1 cellular context compared by ENCODE assay signal in genomic region chr2:134391751-134392160, GRCh38.
A peak's percentile ranks its signal among the peaks of the same experiment; 100 is the strongest.
TF ChIP-seq lines count a peak whose summit lies in the region.

No MANE protein-coding gene starts in this region.

TF ChIP-seq in GM12878, 131 proteins besides CTCF, POLR2A, EP300 and RAD21 (continued from another document and continues in another):
- TF ChIP-seq REST (IDR thresholded peaks at IDR 0.05; ENCODE audit: low read depth, low read length) = no peak
- no peak for TF ChIP-seq KAT2A (conservative IDR thresholded peaks at IDR 0.05; ENCODE audit: control insufficient read depth, low read depth, low read length)
- no peak for TF ChIP-seq RELA (IDR thresholded peaks at IDR 0.05; ENCODE audit: borderline replicate concordance, partially characterized antibody)
- TF ChIP-seq, protein P1, sequence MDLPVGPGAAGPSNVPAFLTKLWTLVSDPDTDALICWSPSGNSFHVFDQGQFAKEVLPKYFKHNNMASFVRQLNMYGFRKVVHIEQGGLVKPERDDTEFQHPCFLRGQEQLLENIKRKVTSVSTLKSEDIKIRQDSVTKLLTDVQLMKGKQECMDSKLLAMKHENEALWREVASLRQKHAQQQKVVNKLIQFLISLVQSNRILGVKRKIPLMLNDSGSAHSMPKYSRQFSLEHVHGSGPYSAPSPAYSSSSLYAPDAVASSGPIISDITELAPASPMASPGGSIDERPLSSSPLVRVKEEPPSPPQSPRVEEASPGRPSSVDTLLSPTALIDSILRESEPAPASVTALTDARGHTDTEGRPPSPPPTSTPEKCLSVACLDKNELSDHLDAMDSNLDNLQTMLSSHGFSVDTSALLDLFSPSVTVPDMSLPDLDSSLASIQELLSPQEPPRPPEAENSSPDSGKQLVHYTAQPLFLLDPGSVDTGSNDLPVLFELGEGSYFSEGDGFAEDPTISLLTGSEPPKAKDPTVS (IDR thresholded peaks at IDR 0.05; ENCODE audit: low read depth, low read length) = no peak
- peak; percentile 55 for TF ChIP-seq JUNB (IDR thresholded peaks at IDR 0.05)
- peak; percentile 38 for TF ChIP-seq MEF2B (IDR thresholded peaks at IDR 0.05; ENCODE audit: partially characterized antibody, poor library complexity, severe bottlenecking)
- no peak for TF ChIP-seq RCOR1 (conservative IDR thresholded peaks at IDR 0.05; ENCODE audit: low read depth, low read length)
- TF ChIP-seq CHD2 (IDR thresholded peaks at IDR 0.05; ENCODE audit: borderline replicate concordance, low read depth, low read length) = no peak
- TF ChIP-seq FOXK2 (IDR thresholded peaks at IDR 0.05) = no peak
- TF ChIP-seq POLR2AphosphoS5 (IDR thresholded peaks at IDR 0.05; ENCODE audit: low read length) = no peak
- TF ChIP-seq RAD51 (IDR thresholded peaks at IDR 0.05) = no peak
- TF ChIP-seq, protein P2, sequence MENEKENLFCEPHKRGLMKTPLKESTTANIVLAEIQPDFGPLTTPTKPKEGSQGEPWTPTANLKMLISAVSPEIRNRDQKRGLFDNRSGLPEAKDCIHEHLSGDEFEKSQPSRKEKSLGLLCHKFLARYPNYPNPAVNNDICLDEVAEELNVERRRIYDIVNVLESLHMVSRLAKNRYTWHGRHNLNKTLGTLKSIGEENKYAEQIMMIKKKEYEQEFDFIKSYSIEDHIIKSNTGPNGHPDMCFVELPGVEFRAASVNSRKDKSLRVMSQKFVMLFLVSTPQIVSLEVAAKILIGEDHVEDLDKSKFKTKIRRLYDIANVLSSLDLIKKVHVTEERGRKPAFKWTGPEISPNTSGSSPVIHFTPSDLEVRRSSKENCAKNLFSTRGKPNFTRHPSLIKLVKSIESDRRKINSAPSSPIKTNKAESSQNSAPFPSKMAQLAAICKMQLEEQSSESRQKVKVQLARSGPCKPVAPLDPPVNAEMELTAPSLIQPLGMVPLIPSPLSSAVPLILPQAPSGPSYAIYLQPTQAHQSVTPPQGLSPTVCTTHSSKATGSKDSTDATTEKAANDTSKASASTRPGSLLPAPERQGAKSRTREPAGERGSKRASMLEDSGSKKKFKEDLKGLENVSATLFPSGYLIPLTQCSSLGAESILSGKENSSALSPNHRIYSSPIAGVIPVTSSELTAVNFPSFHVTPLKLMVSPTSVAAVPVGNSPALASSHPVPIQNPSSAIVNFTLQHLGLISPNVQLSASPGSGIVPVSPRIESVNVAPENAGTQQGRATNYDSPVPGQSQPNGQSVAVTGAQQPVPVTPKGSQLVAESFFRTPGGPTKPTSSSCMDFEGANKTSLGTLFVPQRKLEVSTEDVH (IDR thresholded peaks at IDR 0.05; ENCODE audit: low read depth, partially characterized antibody) = no peak
- no peak for TF ChIP-seq PKNOX1 (IDR thresholded peaks at IDR 0.05)
- no peak for TF ChIP-seq RB1 (IDR thresholded peaks at IDR 0.05; ENCODE audit: borderline replicate concordance)
- TF ChIP-seq NRF1 (conservative IDR thresholded peaks at IDR 0.05; ENCODE audit: low read depth, low read length) = no peak
- no peak for TF ChIP-seq HCFC1 (IDR thresholded peaks at IDR 0.05; ENCODE audit: low read length)
- TF ChIP-seq ZNF207 (IDR thresholded peaks at IDR 0.05; ENCODE audit: borderline replicate concordance) = no peak
- TF ChIP-seq MEF2A (IDR thresholded peaks at IDR 0.05; ENCODE audit: insufficient read depth, low read depth, low read length) = no peak
- no peak for TF ChIP-seq YY1 (IDR thresholded peaks at IDR 0.05; ENCODE audit: low read depth, low read length)
- TF ChIP-seq, protein P3, sequence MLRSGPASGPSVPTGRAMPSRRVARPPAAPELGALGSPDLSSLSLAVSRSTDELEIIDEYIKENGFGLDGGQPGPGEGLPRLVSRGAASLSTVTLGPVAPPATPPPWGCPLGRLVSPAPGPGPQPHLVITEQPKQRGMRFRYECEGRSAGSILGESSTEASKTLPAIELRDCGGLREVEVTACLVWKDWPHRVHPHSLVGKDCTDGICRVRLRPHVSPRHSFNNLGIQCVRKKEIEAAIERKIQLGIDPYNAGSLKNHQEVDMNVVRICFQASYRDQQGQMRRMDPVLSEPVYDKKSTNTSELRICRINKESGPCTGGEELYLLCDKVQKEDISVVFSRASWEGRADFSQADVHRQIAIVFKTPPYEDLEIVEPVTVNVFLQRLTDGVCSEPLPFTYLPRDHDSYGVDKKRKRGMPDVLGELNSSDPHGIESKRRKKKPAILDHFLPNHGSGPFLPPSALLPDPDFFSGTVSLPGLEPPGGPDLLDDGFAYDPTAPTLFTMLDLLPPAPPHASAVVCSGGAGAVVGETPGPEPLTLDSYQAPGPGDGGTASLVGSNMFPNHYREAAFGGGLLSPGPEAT (IDR thresholded peaks at IDR 0.05; ENCODE audit: low read depth) = peak; percentile 45
- TF ChIP-seq CBX5 (IDR thresholded peaks at IDR 0.05; ENCODE audit: low read depth) = 0 out of 2 replicates have a peak, but pooled peaks have one; percentile 52
- no peak for TF ChIP-seq PRDM15 (CRISPR knock-in tag; IDR thresholded peaks at IDR 0.05)
- TF ChIP-seq SUPT20H (IDR thresholded peaks at IDR 0.05; ENCODE audit: borderline replicate concordance, control insufficient read depth, low read depth, low read length) = no peak
- peak; percentile 74 for TF ChIP-seq NFIC (IDR thresholded peaks at IDR 0.05; ENCODE audit: low read depth, low read length)
- TF ChIP-seq, protein P4, sequence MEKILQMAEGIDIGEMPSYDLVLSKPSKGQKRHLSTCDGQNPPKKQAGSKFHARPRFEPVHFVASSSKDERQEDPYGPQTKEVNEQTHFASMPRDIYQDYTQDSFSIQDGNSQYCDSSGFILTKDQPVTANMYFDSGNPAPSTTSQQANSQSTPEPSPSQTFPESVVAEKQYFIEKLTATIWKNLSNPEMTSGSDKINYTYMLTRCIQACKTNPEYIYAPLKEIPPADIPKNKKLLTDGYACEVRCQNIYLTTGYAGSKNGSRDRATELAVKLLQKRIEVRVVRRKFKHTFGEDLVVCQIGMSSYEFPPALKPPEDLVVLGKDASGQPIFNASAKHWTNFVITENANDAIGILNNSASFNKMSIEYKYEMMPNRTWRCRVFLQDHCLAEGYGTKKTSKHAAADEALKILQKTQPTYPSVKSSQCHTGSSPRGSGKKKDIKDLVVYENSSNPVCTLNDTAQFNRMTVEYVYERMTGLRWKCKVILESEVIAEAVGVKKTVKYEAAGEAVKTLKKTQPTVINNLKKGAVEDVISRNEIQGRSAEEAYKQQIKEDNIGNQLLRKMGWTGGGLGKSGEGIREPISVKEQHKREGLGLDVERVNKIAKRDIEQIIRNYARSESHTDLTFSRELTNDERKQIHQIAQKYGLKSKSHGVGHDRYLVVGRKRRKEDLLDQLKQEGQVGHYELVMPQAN (conservative IDR thresholded peaks at IDR 0.05) = no peak
- no peak for TF ChIP-seq NFXL1 (IDR thresholded peaks at IDR 0.05; ENCODE audit: borderline replicate concordance)
- no peak for TF ChIP-seq LARP7 (IDR thresholded peaks at IDR 0.05)
- TF ChIP-seq FOS (IDR thresholded peaks at IDR 0.05; ENCODE audit: borderline replicate concordance, extremely low read depth, insufficient read length) = no peak
- no peak for TF ChIP-seq ZNF24 (IDR thresholded peaks at IDR 0.05)
- TF ChIP-seq IRF4 (IDR thresholded peaks at IDR 0.05; ENCODE audit: low read depth, low read length) = peak; percentile 24; the same call in 1 of the 2 replicates
- no peak for TF ChIP-seq MAX (IDR thresholded peaks at IDR 0.05; ENCODE audit: low read depth, low read length)
- no peak for TF ChIP-seq E4F1 (IDR thresholded peaks at IDR 0.05; ENCODE audit: borderline replicate concordance, partially characterized antibody)
- TF ChIP-seq JUND (IDR thresholded peaks at IDR 0.05; ENCODE audit: low read depth, low read length) = no peak
- no peak for TF ChIP-seq SIN3A (IDR thresholded peaks at IDR 0.05; ENCODE audit: low read depth, low read length)
- TF ChIP-seq TBL1XR1 (IDR thresholded peaks at IDR 0.05; ENCODE audit: low read depth, low read length) = no peak
- peak; percentile 87 for TF ChIP-seq EED (IDR thresholded peaks at IDR 0.05; ENCODE audit: low read depth)
- no peak for TF ChIP-seq RBBP5 (conservative IDR thresholded peaks at IDR 0.05)
